ENCODE assay signal across 1 cellular context in the genomic region with DNA sequence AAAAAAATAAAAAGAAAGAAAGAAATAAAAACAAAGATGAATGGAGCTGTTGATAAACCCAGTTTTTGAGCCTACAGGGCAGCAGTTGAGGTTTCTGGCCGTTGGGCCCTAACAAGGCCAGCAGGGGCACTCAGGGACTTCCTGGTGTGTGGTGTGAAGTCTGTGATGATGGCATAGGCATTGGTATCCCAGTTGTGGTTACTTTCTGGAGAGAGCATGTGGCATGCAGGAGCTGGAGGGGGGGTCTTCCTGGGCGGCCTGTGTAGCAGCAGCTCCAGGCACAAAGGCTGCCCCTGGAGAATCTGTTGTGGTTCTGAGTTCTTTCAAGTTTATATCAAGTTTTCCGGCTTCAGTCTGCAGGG.
TF ChIP-seq lines count a peak whose summit lies in the region.

No MANE protein-coding gene starts in this region.

TF ChIP-seq in HepG2, 621 proteins besides CTCF, POLR2A, EP300 and RAD21 (continued from another document):
- TF ChIP-seq, protein P1, sequence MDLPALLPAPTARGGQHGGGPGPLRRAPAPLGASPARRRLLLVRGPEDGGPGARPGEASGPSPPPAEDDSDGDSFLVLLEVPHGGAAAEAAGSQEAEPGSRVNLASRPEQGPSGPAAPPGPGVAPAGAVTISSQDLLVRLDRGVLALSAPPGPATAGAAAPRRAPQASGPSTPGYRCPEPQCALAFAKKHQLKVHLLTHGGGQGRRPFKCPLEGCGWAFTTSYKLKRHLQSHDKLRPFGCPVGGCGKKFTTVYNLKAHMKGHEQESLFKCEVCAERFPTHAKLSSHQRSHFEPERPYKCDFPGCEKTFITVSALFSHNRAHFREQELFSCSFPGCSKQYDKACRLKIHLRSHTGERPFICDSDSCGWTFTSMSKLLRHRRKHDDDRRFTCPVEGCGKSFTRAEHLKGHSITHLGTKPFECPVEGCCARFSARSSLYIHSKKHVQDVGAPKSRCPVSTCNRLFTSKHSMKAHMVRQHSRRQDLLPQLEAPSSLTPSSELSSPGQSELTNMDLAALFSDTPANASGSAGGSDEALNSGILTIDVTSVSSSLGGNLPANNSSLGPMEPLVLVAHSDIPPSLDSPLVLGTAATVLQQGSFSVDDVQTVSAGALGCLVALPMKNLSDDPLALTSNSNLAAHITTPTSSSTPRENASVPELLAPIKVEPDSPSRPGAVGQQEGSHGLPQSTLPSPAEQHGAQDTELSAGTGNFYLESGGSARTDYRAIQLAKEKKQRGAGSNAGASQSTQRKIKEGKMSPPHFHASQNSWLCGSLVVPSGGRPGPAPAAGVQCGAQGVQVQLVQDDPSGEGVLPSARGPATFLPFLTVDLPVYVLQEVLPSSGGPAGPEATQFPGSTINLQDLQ (CRISPR knock-in tag; IDR thresholded peaks at IDR 0.05) = peak; percentile 21; the same call in 1 of the 2 replicates
- peak; percentile 46; the same call in 1 of the 2 replicates for TF ChIP-seq ELF1 (CRISPR knock-in tag; IDR thresholded peaks at IDR 0.05)
